In genomic region chr7:108014200-108014599, GRCh38 we compare ENCODE assay signal across 26 cellular contexts. TPM values are rescaled to one million over a fixed set of nuclear protein-coding genes. Genes with fewer than 3 reads are reported as not detected.
DNase-seq lines count a peak whose midpoint lies in the region; ATAC-seq and TF ChIP-seq lines count a peak whose summit lies in the region.
"Had no signal": no experiment of that assay in that cellular context is flagged by ENCODE, and none has a peak within 500 bp of the region (broad histone marks: within the 10 kb centered on the region; RNA-seq: fewer than 3 reads in every experiment).

No MANE protein-coding gene starts in this region.

- H3K36me3 ChIP-seq in GM23248 (ENCODE audit: low read depth) (no peaks in the 10 kb centered on the region), suprapubic skin (no peaks in the 10 kb centered on the region)
- H3K36me3 ChIP-seq: BE2C, gastroesophageal sphincter, upper lobe of left lung had no signal

- H3K9ac ChIP-seq in GM23248: no peak overlapping the region

- DNase-seq in GM23248 (no peak), iris pigment epithelial cell (ENCODE audit: low read depth) (peak; percentile 55), NCI-H1417 (lab: John Stamatoyannopoulos, UW) (no peak), NCI-H1105 treated with DMSO at 0.1 percent for 48 hours (lab: John Stamatoyannopoulos, UW) (no peak), suprapubic skin (ENCODE audit: low spot score in 2 of 2) (no peak)
- DNase-seq: activated B cell treated with CpG ODN at 0.5 μM for 24 hours; activated CD4-positive, alpha-beta T cell treated with anti-CD3 and anti-CD28 coated beads, Interleukin-2, amount 50 U/mL, for 1 hour; activated gamma-delta T cell; activated naive CD8-positive, alpha-beta T cell treated with anti-CD3 and anti-CD28 coated beads for 36 hours; activated T-cell treated with anti-CD3 and anti-CD28 coated beads, Interleukin-2, amount 50 U/mL, for 24 hours; aorta; BE2C; CD8-positive, alpha-beta memory T cell; central memory CD4-positive, alpha-beta T cell; H9; Kasumi-1; midbrain; naive thymus-derived CD4-positive, alpha-beta T cell; NCI-H2107; stimulated activated naive CD4-positive, alpha-beta T cell; upper lobe of left lung had no signal

- no peaks in the 10 kb centered on the region for H3K79me2 ChIP-seq in GM23248 (ENCODE audit: insufficient read depth)

- in situ Hi-C loops in GM23248 (cut with MboI): no loop called here

- H3K9me3 ChIP-seq in GM23248 (ENCODE audit: low read depth): no peaks in the 10 kb centered on the region
- no peaks in the 10 kb centered on the region for H3K9me3 ChIP-seq in suprapubic skin
- H3K9me3 ChIP-seq: BE2C, gastroesophageal sphincter, upper lobe of left lung had no signal

- TF ChIP-seq CTCF in 22Rv1 (IDR thresholded peaks at IDR 0.05) (no peak), VCaP (conservative IDR thresholded peaks at IDR 0.05) (no peak), suprapubic skin (IDR thresholded peaks at IDR 0.05) (no peak)

- H3K4me1 ChIP-seq in GM23248 (ENCODE audit: insufficient read depth) (peaks cover 24% of the 10 kb centered on the region), suprapubic skin (peaks cover 6% of the 10 kb centered on the region)
- H3K4me1 ChIP-seq: upper lobe of left lung had no signal

- no peak overlapping the region for H3K4me2 ChIP-seq in GM23248 (ENCODE audit: unreplicated experiment)

- no peak for TF ChIP-seq EP300 in suprapubic skin (IDR thresholded peaks at IDR 0.05)

- 63 to 64% methylated on average over 3 of the region's 3 CpGs for WGBS in GM23248 (ENCODE audit: low coverage in 1 of 2, low lambda C conversion rate in 2 of 2, missing lambda C conversion rate in 2 of 2), 2 experiments
- WGBS in suprapubic skin: 77% methylated on average over 3 of the region's 3 CpGs

- peaks cover 20% of the 10 kb centered on the region for H3F3A ChIP-seq in GM23248 (ENCODE audit: insufficient read depth)

- H3K4me3 ChIP-seq in GM23248 (no peak overlapping the region), suprapubic skin (no peak overlapping the region)
- H3K4me3 ChIP-seq: gastroesophageal sphincter, upper lobe of left lung had no signal

- H4K20me1 ChIP-seq in GM23248 (ENCODE audit: insufficient read depth): no peaks in the 10 kb centered on the region

- TF ChIP-seq POLR2A in suprapubic skin (IDR thresholded peaks at IDR 0.05): no peak

- no peaks in the 10 kb centered on the region for H3K9me2 ChIP-seq in GM23248 (ENCODE audit: insufficient read depth)

- ATAC-seq in HG03520 (IDR thresholded peaks at IDR 0.05; ENCODE audit: unreplicated experiment): no peak
- ATAC-seq: gastroesophageal sphincter; naive thymus-derived CD4-positive, alpha-beta T cell had no signal

- no peaks in the 10 kb centered on the region for H3K27me3 ChIP-seq in GM23248 (replicated peaks; ENCODE audit: insufficient read depth)
- H3K27me3 ChIP-seq in suprapubic skin: no peaks in the 10 kb centered on the region
- H3K27me3 ChIP-seq: BE2C, gastroesophageal sphincter, upper lobe of left lung had no signal

- H3K27ac ChIP-seq in 22Rv1 (peak overlapping the region; percentile 39), GM23248 (no peak overlapping the region), VCaP (peak overlapping the region; percentile 29; the same call in 1 of the 2 replicates), suprapubic skin (no peak overlapping the region)
- H3K27ac ChIP-seq: upper lobe of left lung had no signal

- H2AFZ ChIP-seq in GM23248: 0 out of 2 replicates have a peak overlapping the region, but pooled peaks have one; percentile 6

RNA-seq across cellular contexts. Expression of gene LAMB1, which starts 11.2 kb away (rescaled TPM):
- 135 and 166 TPM in 2 replicates for total RNA-seq in GM23248 (2014; rRNA removed; shearing (Covaris generic))
- polyA plus RNA-seq in GM23248 (2016; fragmentation: Nextera tagmentation; extraction: Ambion mirVana): 107 and 108 TPM in 2 replicates
- 100 to 1,000 TPM in 1 of 4 donors, 10 to 100 TPM in 3; 76.7 to 216 (median 84.6) TPM for total RNA-seq in suprapubic skin
- total RNA-seq: activated B cell treated with CpG ODN at 0.5 μM for 24 hours; CD8-positive, alpha-beta memory T cell; naive thymus-derived CD4-positive, alpha-beta T cell; T-helper 1 cell treated with Interleukin-12 subunit alpha and Interleukin-12 subunit beta and Interleukin-4 antibody, amounts not matched to agents 30 ng/mL and 1 ng/mL, for 36 hours had no signal

Comparison
In these comparisons a context has a peak if more than half of its experiments do, and no peak if none do; other contexts are left out.
1. H3K27ac ChIP-seq: peak in 22Rv1 (single experiment) and VCaP (single experiment); none in GM23248 (single experiment) and suprapubic skin (single experiment).